In genomic region chr1:54327386-54328116, GRCh38 we compare ENCODE assay signal across 9 cellular contexts.
A peak's percentile ranks its signal among the peaks of the same experiment; 100 is the strongest.
DNase-seq lines count a peak whose midpoint lies in the region; ATAC-seq and TF ChIP-seq lines count a peak whose summit lies in the region.
"Had no signal": no experiment of that assay in that cellular context is flagged by ENCODE, and none has a peak within 500 bp of the region (broad histone marks: within the 10 kb centered on the region; RNA-seq: fewer than 3 reads in every experiment).

No MANE protein-coding gene starts in this region.

- peak overlapping the region; percentile 79 for H3K4me2 ChIP-seq in DOHH2 (ENCODE audit: low read length)

- H3K4me1 Mint-ChIP-seq in endothelial cell (ENCODE audit: unreplicated experiment) (peaks cover 91% of the 10 kb centered on the region), progenitor cell of endocrine pancreas (ENCODE audit: low read depth) (peaks cover 74% of the 10 kb centered on the region)

- peak; percentile 44 for DNase-seq in NCI-H446 treated with DMSO at 0.1 percent for 48 hours (lab: John Stamatoyannopoulos, UW)
- DNase-seq in endothelial cell (ENCODE audit: low spot score): no peak
- DNase-seq in progenitor cell of endocrine pancreas (ENCODE audit: low spot score, unreplicated experiment): no peak
- no peak for DNase-seq in hypothalamus (lab: John Stamatoyannopoulos, UW)

- H3K27ac ChIP-seq in DOHH2 (ENCODE audit: low read depth, low read length): no peak overlapping the region
- H3K27ac ChIP-seq: VCaP had no signal

- H3K4me1 ChIP-seq in DOHH2 (ENCODE audit: control insufficient read depth, low read length): peaks cover 49% of the 10 kb centered on the region

- H3K27ac Mint-ChIP-seq in endothelial cell (ENCODE audit: unreplicated experiment) (peak overlapping the region; percentile 28), progenitor cell of endocrine pancreas (peak overlapping the region; percentile 60)

- TF ChIP-seq CTCF in DOHH2 (IDR thresholded peaks at IDR 0.05; ENCODE audit: low read depth, low read length, poor library complexity, severe bottlenecking) (no peak), endothelial cell (IDR thresholded peaks at IDR 0.05; ENCODE audit: unreplicated experiment) (no peak), progenitor cell of endocrine pancreas (IDR thresholded peaks at IDR 0.05; ENCODE audit: unreplicated experiment) (no peak)

- H4K20me1 ChIP-seq in DOHH2 (ENCODE audit: control insufficient read depth, insufficient read depth, low read depth, low read length): no peaks in the 10 kb centered on the region

- H3K4me3 ChIP-seq in DOHH2 (ENCODE audit: low read length): peak overlapping the region; percentile 67

- no peaks in the 10 kb centered on the region for H3K9me2 ChIP-seq in DOHH2 (replicated peaks; ENCODE audit: control insufficient read depth, low read length)

- no peaks in the 10 kb centered on the region for H3K9me3 Mint-ChIP-seq in endothelial cell (ENCODE audit: unreplicated experiment)
- no peaks in the 10 kb centered on the region for H3K9me3 Mint-ChIP-seq in progenitor cell of endocrine pancreas (ENCODE audit: low read depth)

- no peaks in the 10 kb centered on the region for H3K36me3 Mint-ChIP-seq in endothelial cell (ENCODE audit: low read depth, unreplicated experiment)
- no peaks in the 10 kb centered on the region for H3K36me3 Mint-ChIP-seq in progenitor cell of endocrine pancreas (ENCODE audit: insufficient read depth)

- H3K9me3 ChIP-seq in DOHH2 (ENCODE audit: control insufficient read depth, insufficient read depth, low read length): no peaks in the 10 kb centered on the region

- H3K79me2 ChIP-seq in DOHH2 (ENCODE audit: control insufficient read depth, low read length): peaks cover 7% of the 10 kb centered on the region; the same call in 1 of the 2 replicates

- H3K4me3 Mint-ChIP-seq in endothelial cell (ENCODE audit: unreplicated experiment) (peak overlapping the region; percentile 1), progenitor cell of endocrine pancreas (ENCODE audit: low read depth) (no peak overlapping the region)

- ATAC-seq in GM21423 (IDR thresholded peaks at IDR 0.05; ENCODE audit: unreplicated experiment) (no peak), HG02973 (IDR thresholded peaks at IDR 0.05; ENCODE audit: unreplicated experiment) (no peak), GM21529 (IDR thresholded peaks at IDR 0.05; ENCODE audit: unreplicated experiment) (no peak)

- H3K27me3 ChIP-seq in DOHH2 (ENCODE audit: control insufficient read depth, low read length): no peaks in the 10 kb centered on the region

- H3K36me3 ChIP-seq in DOHH2 (ENCODE audit: control insufficient read depth, low read length): no peaks in the 10 kb centered on the region

- H3K27me3 Mint-ChIP-seq in endothelial cell (ENCODE audit: unreplicated experiment) (peaks cover 14% of the 10 kb centered on the region), progenitor cell of endocrine pancreas (no peaks in the 10 kb centered on the region)

- H3F3A ChIP-seq in DOHH2 (ENCODE audit: control insufficient read depth, insufficient read depth): no peaks in the 10 kb centered on the region
